ENCODE assay signal across 17 cellular contexts in genomic region chr20:35734374-35734773, GRCh38. TPM values are rescaled to one million over a fixed set of nuclear protein-coding genes. Genes with fewer than 3 reads are reported as not detected.
DNase-seq lines count a peak whose midpoint lies in the region; ATAC-seq lines count a peak whose summit lies in the region.
"Had no signal": no experiment of that assay in that cellular context is flagged by ENCODE, and none has a peak within 500 bp of the region (broad histone marks: within the 10 kb centered on the region; RNA-seq: fewer than 3 reads in every experiment).

No MANE protein-coding gene starts in this region.

- H3K9me3 ChIP-seq in naive thymus-derived CD4-positive, alpha-beta T cell (ENCODE audit: control insufficient read depth in 2 of 3, low read length in 3 of 3): no peaks in the 10 kb centered on the region
- H3K9me3 ChIP-seq: BLaER1 treated with 17β-estradiol and CSF1 and Interleukin-3, amounts not matched to agents 10 nM and 100 nM; ovary; spleen; suprapubic skin had no signal

- H3K4me3 ChIP-seq in naive thymus-derived CD4-positive, alpha-beta T cell (ENCODE audit: low read length): peak overlapping the region; percentile 12
- H3K4me3 ChIP-seq: BLaER1 treated with 17β-estradiol and CSF1 and Interleukin-3, amounts not matched to agents 10 nM and 100 nM; ovary; suprapubic skin had no signal

- peak overlapping the region; percentile 59 for H3K27ac ChIP-seq in naive thymus-derived CD4-positive, alpha-beta T cell (ENCODE audit: low read depth, low read length)
- H3K27ac ChIP-seq: BLaER1 treated with 17β-estradiol and CSF1 and Interleukin-3, amounts not matched to agents 10 nM and 100 nM; HL-60; ovary; spleen; suprapubic skin had no signal

- H3K27me3 ChIP-seq in naive thymus-derived CD4-positive, alpha-beta T cell (ENCODE audit: control insufficient read depth in 2 of 2, insufficient read depth in 2 of 2, low read length in 2 of 2): no peaks in the 10 kb centered on the region
- H3K27me3 ChIP-seq: BLaER1 treated with 17β-estradiol and CSF1 and Interleukin-3, amounts not matched to agents 10 nM and 100 nM; ovary; spleen; suprapubic skin had no signal

- peak overlapping the region; percentile 59 for H3K4me3 Mint-ChIP-seq in stimulated activated naive CD8-positive, alpha-beta T cell treated with anti-CD3 and anti-CD28 coated beads, Interleukin-15, Interleukin-2, amounts not matched to agents 100 ng/mL and 50 ng/mL, for 24 hours
- peak overlapping the region; percentile 11 for H3K4me3 Mint-ChIP-seq in activated T-helper 1 cell treated with anti-CD3 and anti-CD28 coated beads, Interleukin-12 subunit alpha, Interleukin-12 subunit beta, Interleukin-2, Interleukin-4 antibody, amounts not matched to agents 30 ng/mL and 10 ng/mL and 1 ng/mL, durations not matched to agents 14 hours and 24 hours and 36 hours
- H3K4me3 Mint-ChIP-seq in naive thymus-derived CD4-positive, alpha-beta T cell: peak overlapping the region; percentile 20 to 82 (median 66)

- no peaks in the 10 kb centered on the region for H3K27me3 Mint-ChIP-seq in stimulated activated naive CD8-positive, alpha-beta T cell treated with anti-CD3 and anti-CD28 coated beads, Interleukin-15, Interleukin-2, amounts not matched to agents 100 ng/mL and 50 ng/mL, for 24 hours
- no peaks in the 10 kb centered on the region for H3K27me3 Mint-ChIP-seq in activated T-helper 1 cell treated with anti-CD3 and anti-CD28 coated beads, Interleukin-12 subunit alpha, Interleukin-12 subunit beta, Interleukin-2, Interleukin-4 antibody, amounts not matched to agents 30 ng/mL and 10 ng/mL and 1 ng/mL, durations not matched to agents 14 hours and 24 hours and 36 hours (ENCODE audit: insufficient read depth)
- no peaks in the 10 kb centered on the region for H3K27me3 Mint-ChIP-seq in naive thymus-derived CD4-positive, alpha-beta T cell

- peaks cover 88% of the 10 kb centered on the region for H3K36me3 Mint-ChIP-seq in stimulated activated naive CD8-positive, alpha-beta T cell treated with anti-CD3 and anti-CD28 coated beads, Interleukin-15, Interleukin-2, amounts not matched to agents 100 ng/mL and 50 ng/mL, for 24 hours (ENCODE audit: low read depth)
- peaks cover 58% of the 10 kb centered on the region for H3K36me3 Mint-ChIP-seq in activated T-helper 1 cell treated with anti-CD3 and anti-CD28 coated beads, Interleukin-12 subunit alpha, Interleukin-12 subunit beta, Interleukin-2, Interleukin-4 antibody, amounts not matched to agents 30 ng/mL and 10 ng/mL and 1 ng/mL, durations not matched to agents 14 hours and 24 hours and 36 hours (ENCODE audit: low read depth)
- H3K36me3 Mint-ChIP-seq in naive thymus-derived CD4-positive, alpha-beta T cell: peaks cover 3 to 47% (median 40%) of the 10 kb centered on the region in 5 donors

- peak overlapping the region; percentile 38 for H3K27ac Mint-ChIP-seq in stimulated activated naive CD8-positive, alpha-beta T cell treated with anti-CD3 and anti-CD28 coated beads, Interleukin-15, Interleukin-2, amounts not matched to agents 100 ng/mL and 50 ng/mL, for 24 hours
- peak overlapping the region; percentile 21 for H3K27ac Mint-ChIP-seq in activated T-helper 1 cell treated with anti-CD3 and anti-CD28 coated beads, Interleukin-12 subunit alpha, Interleukin-12 subunit beta, Interleukin-2, Interleukin-4 antibody, amounts not matched to agents 30 ng/mL and 10 ng/mL and 1 ng/mL, durations not matched to agents 14 hours and 24 hours and 36 hours
- peak overlapping the region in 8 of 9 donors; percentile 4 to 82 (median 37) for H3K27ac Mint-ChIP-seq in naive thymus-derived CD4-positive, alpha-beta T cell

- CTCF ChIA-PET in naive thymus-derived CD4-positive, alpha-beta T cell (lab: Charles Lee): no interaction called here

- POLR2A ChIA-PET in naive thymus-derived CD4-positive, alpha-beta T cell (lab: Charles Lee): interaction anchor here (2.3 to 14.0 kb wide), 3 partner anchors 9 to 37 kb away, joined by 8 to 733 read pairs (median 27); partner anchors contain the start of genes NFS1, PHF20, RBM39 and ROMO1

- no peak for ATAC-seq in stimulated activated naive CD8-positive, alpha-beta T cell treated with anti-CD3 and anti-CD28 coated beads, Interleukin-15, Interleukin-2, amounts not matched to agents 100 U/mL and 50 U/mL, for 24 hours
- ATAC-seq in naive thymus-derived CD4-positive, alpha-beta T cell: no peak
- ATAC-seq in HG03439 (IDR thresholded peaks at IDR 0.05; ENCODE audit: unreplicated experiment): no peak

- H3K4me1 ChIP-seq in naive thymus-derived CD4-positive, alpha-beta T cell (ENCODE audit: control insufficient read depth in 2 of 2, insufficient read depth in 2 of 2, low read length in 2 of 2): peaks cover 65 to 73% of the 10 kb centered on the region in 2 donors

- DNase-seq in stimulated activated naive CD8-positive, alpha-beta T cell treated with anti-CD3 and anti-CD28 coated beads, Interleukin-15, Interleukin-2, amounts not matched to agents 100 U/mL and 50 U/mL, for 24 hours: no peak
- no peak for DNase-seq in activated T-helper 1 cell treated with anti-CD3 and anti-CD28 coated beads, Interleukin-12 subunit alpha, Interleukin-12 subunit beta, Interleukin-2, Interleukin-4 antibody, amounts not matched to agents 30 ng/mL and 10 ng/mL and 1 ng/mL, durations not matched to agents 14 hours and 24 hours and 36 hours (ENCODE audit: low spot score)
- DNase-seq in naive thymus-derived CD4-positive, alpha-beta T cell: no peak
- no peak for DNase-seq in NCI-H526 (lab: John Stamatoyannopoulos, UW)
- no peak for DNase-seq in posterior cingulate gyrus
- DNase-seq: activated gamma-delta T cell treated with Interleukin-2 at 50 U/mL for 16 hours, Kasumi-1, mesendoderm, NCI-H1694, NCI-H510A, ovary, spleen had no signal

- peaks cover 47 to 87% (median 72%) of the 10 kb centered on the region in 3 experiments for H3K36me3 ChIP-seq in naive thymus-derived CD4-positive, alpha-beta T cell (ENCODE audit: control insufficient read depth in 2 of 3, insufficient read depth in 3 of 3, low read length in 3 of 3)
- H3K36me3 ChIP-seq: ovary had no signal

- H3K4me1 Mint-ChIP-seq in stimulated activated naive CD8-positive, alpha-beta T cell treated with anti-CD3 and anti-CD28 coated beads, Interleukin-15, Interleukin-2, amounts not matched to agents 100 ng/mL and 50 ng/mL, for 24 hours (ENCODE audit: low read depth): peaks cover 96% of the 10 kb centered on the region
- H3K4me1 Mint-ChIP-seq in activated T-helper 1 cell treated with anti-CD3 and anti-CD28 coated beads, Interleukin-12 subunit alpha, Interleukin-12 subunit beta, Interleukin-2, Interleukin-4 antibody, amounts not matched to agents 30 ng/mL and 10 ng/mL and 1 ng/mL, durations not matched to agents 14 hours and 24 hours and 36 hours (ENCODE audit: low read depth): peaks cover 55% of the 10 kb centered on the region
- peaks cover 44 to 88% (median 77%) of the 10 kb centered on the region in 7 donors for H3K4me1 Mint-ChIP-seq in naive thymus-derived CD4-positive, alpha-beta T cell

- H3K9me3 Mint-ChIP-seq in stimulated activated naive CD8-positive, alpha-beta T cell treated with anti-CD3 and anti-CD28 coated beads, Interleukin-15, Interleukin-2, amounts not matched to agents 100 ng/mL and 50 ng/mL, for 24 hours: no peaks in the 10 kb centered on the region
- H3K9me3 Mint-ChIP-seq in activated T-helper 1 cell treated with anti-CD3 and anti-CD28 coated beads, Interleukin-12 subunit alpha, Interleukin-12 subunit beta, Interleukin-2, Interleukin-4 antibody, amounts not matched to agents 30 ng/mL and 10 ng/mL and 1 ng/mL, durations not matched to agents 14 hours and 24 hours and 36 hours: no peaks in the 10 kb centered on the region
- H3K9me3 Mint-ChIP-seq in naive thymus-derived CD4-positive, alpha-beta T cell: peaks cover 0 to 7% (median 0%) of the 10 kb centered on the region in 11 donors

- intact Hi-C loops in activated T-helper 1 cell treated with anti-CD3 and anti-CD28 coated beads, Interleukin-12 subunit alpha, Interleukin-12 subunit beta, Interleukin-2, Interleukin-4 antibody, amounts not matched to agents 30 ng/mL and 10 ng/mL and 1 ng/mL, durations not matched to agents 14 hours and 24 hours and 36 hours (cut with micrococcal nuclease): loop anchor here (2.0 kb wide), 1 partner anchor 14 kb away; no protein-coding TSS in a partner anchor
- intact Hi-C loops in naive thymus-derived CD4-positive, alpha-beta T cell (cut with micrococcal nuclease): loop anchor here in 1 of 2 donors (5.0 kb wide), 1 partner anchor 1198 kb away; no protein-coding TSS in a partner anchor
- intact Hi-C loops in posterior cingulate gyrus (cut with DNase I): no loop called here

RNA-seq across cellular contexts. Expression of gene RBM39, which starts 7.7 kb away (rescaled TPM):
- 349 and 357 TPM in 2 replicates for total RNA-seq in activated T-helper 1 cell treated with anti-CD3 and anti-CD28 coated beads, Interleukin-12 subunit alpha, Interleukin-12 subunit beta, Interleukin-2, Interleukin-4 antibody, amounts not matched to agents 30 ng/mL and 10 ng/mL and 1 ng/mL, durations not matched to agents 14 hours and 24 hours and 36 hours
- 1,000 to 10,000 TPM in 2 of 5 experiments, 100 to 1,000 TPM in 3; 372 to 1,041 (median 699) TPM for total RNA-seq in naive thymus-derived CD4-positive, alpha-beta T cell
- polyA plus RNA-seq in naive thymus-derived CD4-positive, alpha-beta T cell: 100 to 1,000 TPM; 100 to 152 TPM

RNA-seq across cellular contexts. Expression of gene ROMO1, which starts 35.2 kb away (rescaled TPM):
- total RNA-seq in activated T-helper 1 cell treated with anti-CD3 and anti-CD28 coated beads, Interleukin-12 subunit alpha, Interleukin-12 subunit beta, Interleukin-2, Interleukin-4 antibody, amounts not matched to agents 30 ng/mL and 10 ng/mL and 1 ng/mL, durations not matched to agents 14 hours and 24 hours and 36 hours: 80.3 and 95.6 TPM in 2 replicates
- 10 to 100 TPM; 33.2 to 85.5 (median 38.5) TPM for total RNA-seq in naive thymus-derived CD4-positive, alpha-beta T cell
- polyA plus RNA-seq in naive thymus-derived CD4-positive, alpha-beta T cell: 100 to 1,000 TPM; 269 to 293 TPM

RNA-seq across cellular contexts. Expression of gene NFS1, which starts 35.2 kb away (rescaled TPM):
- total RNA-seq in activated T-helper 1 cell treated with anti-CD3 and anti-CD28 coated beads, Interleukin-12 subunit alpha, Interleukin-12 subunit beta, Interleukin-2, Interleukin-4 antibody, amounts not matched to agents 30 ng/mL and 10 ng/mL and 1 ng/mL, durations not matched to agents 14 hours and 24 hours and 36 hours: 35.7 and 36.2 TPM in 2 replicates
- total RNA-seq in naive thymus-derived CD4-positive, alpha-beta T cell: 10 to 100 TPM; 18.2 to 41.1 (median 35.0) TPM
- 10 to 100 TPM in 1 of 2 donors, 1 to 10 TPM in 1; 9.7 to 27.7 TPM for polyA plus RNA-seq in naive thymus-derived CD4-positive, alpha-beta T cell

RNA-seq across cellular contexts. Expression of gene PHF20, which starts 37.4 kb away (rescaled TPM):
- total RNA-seq in activated T-helper 1 cell treated with anti-CD3 and anti-CD28 coated beads, Interleukin-12 subunit alpha, Interleukin-12 subunit beta, Interleukin-2, Interleukin-4 antibody, amounts not matched to agents 30 ng/mL and 10 ng/mL and 1 ng/mL, durations not matched to agents 14 hours and 24 hours and 36 hours: 50.5 and 61.9 TPM in 2 replicates
- 100 to 1,000 TPM in 2 of 5 experiments, 10 to 100 TPM in 3; 57.5 to 157 (median 78.0) TPM for total RNA-seq in naive thymus-derived CD4-positive, alpha-beta T cell
- polyA plus RNA-seq in naive thymus-derived CD4-positive, alpha-beta T cell: 100 to 1,000 TPM in 1 of 2 donors, 10 to 100 TPM in 1; 99.9 to 138 TPM

Comparison
In these comparisons a context has a peak if more than half of its experiments do, and no peak if none do; other contexts are left out.
1. H3K4me3 Mint-ChIP-seq: peak in every context shown above with its lines; median percentile 66 in naive thymus-derived CD4-positive, alpha-beta T cell; 59 in stimulated activated naive CD8-positive, alpha-beta T cell treated with anti-CD3 and anti-CD28 coated beads, Interleukin-15, Interleukin-2, amounts not matched to agents 100 ng/mL and 50 ng/mL, for 24 hours; 11 in activated T-helper 1 cell treated with anti-CD3 and anti-CD28 coated beads, Interleukin-12 subunit alpha, Interleukin-12 subunit beta, Interleukin-2, Interleukin-4 antibody, amounts not matched to agents 30 ng/mL and 10 ng/mL and 1 ng/mL, durations not matched to agents 14 hours and 24 hours and 36 hours.